9 cellular contexts compared by ENCODE assay signal in the genomic region with DNA sequence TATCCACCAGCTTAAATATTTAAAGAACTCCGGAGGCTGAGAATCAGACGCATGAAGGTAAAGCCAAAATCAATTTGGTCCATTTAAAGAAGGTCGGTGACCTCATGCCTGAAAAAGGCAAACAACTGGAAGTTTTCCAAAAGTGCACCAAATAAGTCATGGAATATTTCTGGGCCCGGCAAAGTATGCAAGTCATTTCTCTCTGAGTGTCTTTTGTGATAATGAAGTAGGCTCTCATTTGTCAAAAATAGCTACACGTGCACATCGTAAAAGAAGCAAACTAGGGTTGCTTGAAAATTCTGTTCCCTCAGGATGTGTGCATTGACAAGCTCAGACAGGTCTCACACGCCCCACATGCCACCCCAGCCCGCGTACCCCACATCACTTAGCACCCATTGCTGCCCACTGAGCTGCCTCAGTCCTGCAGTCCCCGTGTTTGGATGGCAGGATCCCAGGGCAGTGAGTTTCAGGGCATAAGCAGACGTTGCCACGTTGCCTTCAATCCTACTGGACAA. TPM values are rescaled to one million over a fixed set of nuclear protein-coding genes. Genes with fewer than 3 reads are reported as not detected.
DNase-seq lines count a peak whose midpoint lies in the region; ATAC-seq and TF ChIP-seq lines count a peak whose summit lies in the region.
"Had no signal": no experiment of that assay in that cellular context is flagged by ENCODE, and none has a peak within 500 bp of the region (broad histone marks: within the 10 kb centered on the region; RNA-seq: fewer than 3 reads in every experiment).

No MANE protein-coding gene starts in this region.

- H3K36me3 Mint-ChIP-seq in activated CD8-positive, alpha-beta memory T cell treated with anti-CD3 and anti-CD28 coated beads, Interleukin-2, amount 10 ng/mL, durations not matched to agents 7 days and 5 days: no peaks in the 10 kb centered on the region

- peak; percentile 64 for DNase-seq in HCEC 1CT
- DNase-seq in amniotic epithelial cell (ENCODE audit: low read depth): peak; percentile 61
- DNase-seq in heart right ventricle: peak in 1 of 2 donors; percentile 71
- DNase-seq in SW480 (ENCODE audit: low spot score): no peak
- DNase-seq in activated CD8-positive, alpha-beta memory T cell treated with anti-CD3 and anti-CD28 coated beads, Interleukin-2, amount 10 ng/mL, durations not matched to agents 7 days and 5 days: no peak
- no peak for DNase-seq in NCI-H1694 treated with DMSO at 0.1 percent for 48 hours (lab: John Stamatoyannopoulos, UW)
- no peak for DNase-seq in hypothalamus (lab: John Stamatoyannopoulos, UW)
- DNase-seq: activated CD4-positive, CD25-positive, alpha-beta regulatory T cell treated with anti-CD3 and anti-CD28 coated beads, Interleukin-2, amount 50 U/mL, for 72 hours had no signal

- CTCF ChIA-PET in activated CD8-positive, alpha-beta memory T cell treated with anti-CD3 and anti-CD28 coated beads, Interleukin-2, amount 10 ng/mL, durations not matched to agents 7 days and 5 days (lab: Charles Lee): no interaction called here

- H3K36me3 ChIP-seq in heart right ventricle (peaks cover 0 to 30% (median 5%) of the 10 kb centered on the region in 9 donors), skeletal muscle satellite cell (ENCODE audit: insufficient read depth, low read length) (peaks cover 20% of the 10 kb centered on the region)

- H3K9me3 Mint-ChIP-seq in activated CD8-positive, alpha-beta memory T cell treated with anti-CD3 and anti-CD28 coated beads, Interleukin-2, amount 10 ng/mL, durations not matched to agents 7 days and 5 days (ENCODE audit: low read depth): no peaks in the 10 kb centered on the region

- H3K9ac ChIP-seq in skeletal muscle satellite cell (ENCODE audit: low read depth, low read length): peak overlapping the region; percentile 27

- WGBS in heart right ventricle, 2 donors: 23 to 27% methylated on average over 12 of the region's 12 CpGs

- H3K4me3 ChIP-seq in heart right ventricle (no peak overlapping the region), skeletal muscle satellite cell (ENCODE audit: low read length) (no peak overlapping the region)

- TF ChIP-seq CTCF in heart right ventricle (IDR thresholded peaks at IDR 0.05): no peak

- H3K4me1 ChIP-seq in heart right ventricle: peaks cover 17 to 84% (median 60%) of the 10 kb centered on the region in 9 donors
- peaks cover 42% of the 10 kb centered on the region for H3K4me1 ChIP-seq in skeletal muscle satellite cell (ENCODE audit: control insufficient read depth, insufficient read depth, low read length)

- intact Hi-C loops in heart right ventricle (cut with DNase I): loop anchor here in 2 of 10 donors (1.0 to 2.0 kb wide), 2 partner anchors 20 to 21 kb away; partner anchors contain the start of gene PYGB (in 1 of the 2)

- H3K4me1 Mint-ChIP-seq in activated CD8-positive, alpha-beta memory T cell treated with anti-CD3 and anti-CD28 coated beads, Interleukin-2, amount 10 ng/mL, durations not matched to agents 7 days and 5 days: peaks cover 16% of the 10 kb centered on the region

- H3K4me2 ChIP-seq in skeletal muscle satellite cell (ENCODE audit: low read length): no peak overlapping the region

- peak; percentile 35 to 79 (median 68) for ATAC-seq in heart right ventricle
- ATAC-seq in activated CD8-positive, alpha-beta memory T cell treated with anti-CD3 and anti-CD28 coated beads, Interleukin-2, amount 10 ng/mL, durations not matched to agents 7 days and 5 days: no peak

- H3K27me3 ChIP-seq in heart right ventricle: no peaks in the 10 kb centered on the region
- no peaks in the 10 kb centered on the region for H3K27me3 ChIP-seq in skeletal muscle satellite cell (ENCODE audit: control insufficient read depth, insufficient read depth, low read length)

- H3K4me3 Mint-ChIP-seq in activated CD8-positive, alpha-beta memory T cell treated with anti-CD3 and anti-CD28 coated beads, Interleukin-2, amount 10 ng/mL, durations not matched to agents 7 days and 5 days: no peak overlapping the region

- no peaks in the 10 kb centered on the region for H3K27me3 Mint-ChIP-seq in activated CD8-positive, alpha-beta memory T cell treated with anti-CD3 and anti-CD28 coated beads, Interleukin-2, amount 10 ng/mL, durations not matched to agents 7 days and 5 days

- H3K9me3 ChIP-seq in heart right ventricle (no peaks in the 10 kb centered on the region), skeletal muscle satellite cell (replicated peaks; ENCODE audit: low read length) (no peaks in the 10 kb centered on the region)

- no peak overlapping the region for H3K27ac Mint-ChIP-seq in activated CD8-positive, alpha-beta memory T cell treated with anti-CD3 and anti-CD28 coated beads, Interleukin-2, amount 10 ng/mL, durations not matched to agents 7 days and 5 days

- peak overlapping the region; percentile 77 to 94 (median 90) for H3K27ac ChIP-seq in heart right ventricle

RNA-seq across cellular contexts. Expression of gene PYGB, which starts 20.5 kb away (rescaled TPM):
- 100 to 1,000 TPM; 203 to 462 (median 276) TPM for total RNA-seq in heart right ventricle
- 100 to 1,000 TPM in 1 of 2 donors, 10 to 100 TPM in 1; 83.1 to 250 TPM for polyA plus RNA-seq in heart right ventricle
- 414 and 533 TPM in 2 replicates for total RNA-seq in skeletal muscle satellite cell (2012; rRNA removed)
- total RNA-seq in activated CD8-positive, alpha-beta memory T cell treated with anti-CD3 and anti-CD28 coated beads, Interleukin-2, amount 10 ng/mL, durations not matched to agents 7 days and 5 days: 10 to 100 TPM; 28.4 to 36.8 TPM

RNA-seq across cellular contexts. Expression of gene ENTPD6, which starts 31.9 kb away (rescaled TPM):
- total RNA-seq in heart right ventricle: 100 to 1,000 TPM in 3 of 10 donors, 10 to 100 TPM in 7; 54.6 to 141 (median 78.0) TPM
- polyA plus RNA-seq in heart right ventricle: 100 to 1,000 TPM; 161 to 167 TPM
- total RNA-seq in skeletal muscle satellite cell (2012; rRNA removed): 75.4 and 76.6 TPM in 2 replicates
- 10 to 100 TPM; 37.6 to 42.0 TPM for total RNA-seq in activated CD8-positive, alpha-beta memory T cell treated with anti-CD3 and anti-CD28 coated beads, Interleukin-2, amount 10 ng/mL, durations not matched to agents 7 days and 5 days

Comparison
In these comparisons a context has a peak if more than half of its experiments do, and no peak if none do; other contexts are left out.
1. DNase-seq: peak in HCEC 1CT (single experiment) and amniotic epithelial cell (single experiment); none in SW480 (single experiment), activated CD8-positive, alpha-beta memory T cell treated with anti-CD3 and anti-CD28 coated beads, Interleukin-2, amount 10 ng/mL, durations not matched to agents 7 days and 5 days (single experiment), NCI-H1694 treated with DMSO at 0.1 percent for 48 hours (single experiment) and hypothalamus (0 of 51).
2. RNA of gene PYGB, which starts 20.5 kb away (total RNA-seq): 203 to 462 TPM in heart right ventricle; 28.4 to 36.8 TPM in activated CD8-positive, alpha-beta memory T cell treated with anti-CD3 and anti-CD28 coated beads, Interleukin-2, amount 10 ng/mL, durations not matched to agents 7 days and 5 days; every median in the first group is over 4 times any median in the second.